Comparison of ENCODE assay signal across 8 cellular contexts in the genomic region with DNA sequence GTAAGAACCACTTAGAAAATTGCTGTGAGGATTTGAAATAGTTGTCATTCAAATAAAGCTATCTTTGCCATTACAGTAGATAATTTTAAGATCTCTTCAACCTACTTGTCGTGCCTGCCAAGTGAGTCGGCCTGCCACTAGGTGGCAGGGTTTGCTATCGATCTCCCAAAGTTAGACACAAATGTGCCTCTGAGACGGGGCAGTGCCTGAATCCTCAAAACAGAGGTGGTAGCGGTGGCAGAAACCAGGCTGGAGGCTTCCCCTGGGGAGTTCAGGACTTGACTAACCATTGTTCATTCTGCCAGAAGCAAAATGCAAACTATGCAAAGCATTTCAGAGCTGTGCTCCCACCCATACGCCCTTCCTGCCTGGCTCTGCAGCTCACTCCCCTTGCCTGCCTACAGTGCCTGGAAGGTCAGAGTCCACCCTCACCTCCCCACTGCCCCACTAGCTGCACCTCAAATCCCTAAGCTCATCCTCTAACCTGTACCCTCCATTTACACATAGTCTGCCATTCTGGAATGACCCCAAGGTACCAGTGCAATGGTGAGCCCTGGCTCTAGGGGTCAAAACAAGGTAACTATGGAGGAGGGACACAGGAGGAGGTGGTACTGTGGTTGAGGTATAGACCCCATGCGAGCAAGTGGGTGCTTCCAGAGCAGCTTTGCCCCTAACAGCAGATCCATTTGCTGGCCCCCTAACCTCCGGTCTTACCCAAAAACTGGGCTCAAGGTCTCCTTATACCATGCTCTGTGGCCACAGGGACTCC.
DNase-seq lines count a peak whose midpoint lies in the region; ATAC-seq and TF ChIP-seq lines count a peak whose summit lies in the region.

No MANE protein-coding gene starts in this region.

- peaks cover 3% of the 10 kb centered on the region for H3K27me3 Mint-ChIP-seq in CD8-positive, alpha-beta T cell (ENCODE audit: low read depth)

- peak; percentile 57 for ATAC-seq in CD8-positive, alpha-beta T cell
- ATAC-seq in GM19395 (IDR thresholded peaks at IDR 0.05; ENCODE audit: unreplicated experiment) (peak; percentile 85), HG03460 (IDR thresholded peaks at IDR 0.05; ENCODE audit: unreplicated experiment) (peak; percentile 84)

- CTCF ChIA-PET in CD8-positive, alpha-beta T cell (lab: Charles Lee) = interaction anchor here (0.6 to 3.1 kb wide), 19 partner anchors 10 to 688 kb away, joined by 3 to 37 read pairs (median 4); no protein-coding TSS in a partner anchor

- no peaks in the 10 kb centered on the region for H3K36me3 ChIP-seq in CD8-positive, alpha-beta T cell (ENCODE audit: insufficient read depth, low read length)
- no peaks in the 10 kb centered on the region for H3K36me3 ChIP-seq in mucosa of stomach (ENCODE audit: control insufficient read depth, insufficient read depth, low read length)

- no peaks in the 10 kb centered on the region for H3K27me3 ChIP-seq in CD8-positive, alpha-beta T cell (ENCODE audit: insufficient read depth, low read length)
- H3K27me3 ChIP-seq in mucosa of stomach (ENCODE audit: control insufficient read depth, insufficient read depth, low read length) = no peaks in the 10 kb centered on the region

- no peaks in the 10 kb centered on the region for H3K9me3 Mint-ChIP-seq in CD8-positive, alpha-beta T cell

- no peaks in the 10 kb centered on the region for H3K9me3 ChIP-seq in CD8-positive, alpha-beta T cell (ENCODE audit: low read length)
- H3K9me3 ChIP-seq in mucosa of stomach (ENCODE audit: control insufficient read depth, low read length) = no peaks in the 10 kb centered on the region

- H3K9ac ChIP-seq in mucosa of stomach (ENCODE audit: low read length) = peak overlapping the region; percentile 7

- no peak overlapping the region for H3K4me3 ChIP-seq in CD8-positive, alpha-beta T cell (ENCODE audit: low read depth, low read length)
- no peak overlapping the region for H3K4me3 ChIP-seq in mucosa of stomach (ENCODE audit: low read length)

- intact Hi-C loops in CD8-positive, alpha-beta T cell (cut with DNase I, micrococcal nuclease) = loop anchor here in 1 of 2 experiments (1.0 to 10.0 kb wide), 2 partner anchors 244 to 684 kb away; no protein-coding TSS in a partner anchor

- peaks cover 2% of the 10 kb centered on the region for H3K4me1 Mint-ChIP-seq in CD8-positive, alpha-beta T cell (ENCODE audit: low read depth)

- POLR2A ChIA-PET in CD8-positive, alpha-beta T cell (lab: Charles Lee) = no interaction called here

- no peaks in the 10 kb centered on the region for H3K36me3 Mint-ChIP-seq in CD8-positive, alpha-beta T cell

- TF ChIP-seq CTCF in CD8-positive, alpha-beta T cell (IDR thresholded peaks at IDR 0.05) = peak; percentile 79

- H3K27ac Mint-ChIP-seq in CD8-positive, alpha-beta T cell = no peak overlapping the region

- H3K27ac ChIP-seq in CD8-positive, alpha-beta T cell (ENCODE audit: low read depth, low read length) = no peak overlapping the region

- H3K4me3 Mint-ChIP-seq in CD8-positive, alpha-beta T cell = no peak overlapping the region

- H3K4me1 ChIP-seq in CD8-positive, alpha-beta T cell (ENCODE audit: insufficient read depth, low read length) = no peaks in the 10 kb centered on the region
- peaks cover 26% of the 10 kb centered on the region for H3K4me1 ChIP-seq in mucosa of stomach (ENCODE audit: control insufficient read depth, insufficient read depth, low read length)

- peak; percentile 34 to 74 (median 57) for DNase-seq in CD8-positive, alpha-beta T cell
- DNase-seq in NCI-H82 (lab: John Stamatoyannopoulos, UW) (peak; percentile 79), epidermal melanocyte (ENCODE audit: insufficient read length, low spot score) (peak; percentile 91)
- peak; percentile 88 for DNase-seq in activated CD8-positive, alpha-beta memory T cell treated with anti-CD3 and anti-CD28 coated beads for 24 hours
- DNase-seq in stimulated activated CD8-positive, alpha-beta memory T cell treated with anti-CD3 and anti-CD28 coated beads, Interleukin-7, amount 100 ng/mL, for 24 hours (ENCODE audit: low read depth) = peak; percentile 43
